8 cellular contexts compared by ENCODE assay signal in the genomic region with DNA sequence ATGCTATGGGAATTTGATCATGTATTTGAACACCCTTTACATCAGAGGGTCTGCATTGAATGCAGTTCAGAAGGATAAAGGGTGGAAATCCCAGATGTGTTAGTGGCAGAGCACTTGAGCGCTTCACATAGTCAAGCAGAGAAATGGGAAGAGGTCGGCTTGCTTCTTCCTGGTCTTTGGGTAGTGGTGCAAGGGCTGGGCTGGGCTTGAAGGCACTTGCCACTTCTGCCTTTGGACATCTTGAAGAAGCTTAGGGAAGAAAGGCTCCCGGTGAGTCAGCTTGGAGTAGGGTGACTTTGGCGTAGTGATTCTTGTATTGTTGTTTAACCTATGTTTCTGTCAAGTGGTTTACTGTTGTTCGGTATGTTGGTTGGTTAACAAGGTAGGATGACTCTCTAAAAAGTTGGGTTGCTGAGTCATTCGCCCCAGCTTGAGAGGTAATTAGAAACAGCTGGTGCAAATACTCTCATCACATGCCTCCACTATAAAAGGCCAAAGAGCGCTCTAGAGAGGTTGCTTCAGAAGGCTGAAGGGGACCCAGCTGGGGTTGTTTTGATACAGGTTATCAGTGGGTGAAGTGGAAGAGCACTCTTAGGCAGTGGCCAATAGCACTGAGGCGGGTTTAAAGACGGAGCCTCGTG. TPM values are rescaled to one million over a fixed set of nuclear protein-coding genes. Genes with fewer than 3 reads are reported as not detected.
A peak's percentile ranks its signal among the peaks of the same experiment; 100 is the strongest.
DNase-seq lines count a peak whose midpoint lies in the region; ATAC-seq and TF ChIP-seq lines count a peak whose summit lies in the region.

No MANE protein-coding gene starts in this region.

- no peak for TF ChIP-seq POLR2A in lower leg skin (IDR thresholded peaks at IDR 0.05)

- H3K4me3 ChIP-seq in lower leg skin (ENCODE audit: low read depth, poor library complexity, severe bottlenecking) = peak overlapping the region; percentile 81

- intact Hi-C loops in lower leg skin (cut with DNase I; ENCODE audit: low total_unique reads) = loop anchor here (10.0 kb wide), 1 partner anchor 135 kb away; no protein-coding TSS in a partner anchor

- TF ChIP-seq CTCF in lower leg skin (IDR thresholded peaks at IDR 0.05) = no peak

- DNase-seq in Ammon's horn (ENCODE audit: low spot score) = peak; percentile 67
- peak; percentile 20 for DNase-seq in NCI-H226
- peak; percentile 16 to 56 for DNase-seq in dermis microvascular lymphatic vessel endothelial cell (ENCODE audit: low read depth in 2 of 2)
- peak; percentile 64 to 85 for DNase-seq in lower leg skin (ENCODE audit: low spot score in 2 of 2)
- DNase-seq in stimulated activated CD8-positive, alpha-beta memory T cell treated with anti-CD3 and anti-CD28 coated beads, Interleukin-12 subunit alpha, Interleukin-12 subunit beta, amount 100 ng/mL, for 1 hour (ENCODE audit: low read depth) = peak; percentile 31

- 22 to 23% methylated on average over 10 of the region's 10 CpGs for WGBS in lower leg skin, 2 donors

- ATAC-seq in GM19035 (IDR thresholded peaks at IDR 0.05; ENCODE audit: unreplicated experiment) (peak; percentile 48), HG03159 (IDR thresholded peaks at IDR 0.05; ENCODE audit: unreplicated experiment) (peak; percentile 52)
- peak; percentile 59 to 64 for ATAC-seq in activated CD4-positive, CD25-positive, alpha-beta regulatory T cell treated with anti-CD3 and anti-CD28 coated beads, Interleukin-2, amount 50 U/mL, for 24 hours

RNA-seq across cellular contexts. Expression of a gene that starts 1.3 kb away (rescaled TPM):
- total RNA-seq in dermis microvascular lymphatic vessel endothelial cell (25.7 and 38.1 TPM in 2 replicates), lower leg skin (10 to 100 TPM; 87.7 to 96.4 (median 91.0) TPM)

Comparison
In these comparisons a context has a peak if more than half of its experiments do, and no peak if none do; other contexts are left out.
1. Peak in every context shown above with its lines: DNase-seq, ATAC-seq and H3K4me3 ChIP-seq.
2. DNase-seq: peak in every context shown above with its lines; median percentile 74 in lower leg skin; 67 in Ammon's horn; 36 in dermis microvascular lymphatic vessel endothelial cell; 31 in stimulated activated CD8-positive, alpha-beta memory T cell treated with anti-CD3 and anti-CD28 coated beads, Interleukin-12 subunit alpha, Interleukin-12 subunit beta, amount 100 ng/mL, for 1 hour; 20 in NCI-H226.